12 cellular contexts compared by ENCODE assay signal in the genomic region with DNA sequence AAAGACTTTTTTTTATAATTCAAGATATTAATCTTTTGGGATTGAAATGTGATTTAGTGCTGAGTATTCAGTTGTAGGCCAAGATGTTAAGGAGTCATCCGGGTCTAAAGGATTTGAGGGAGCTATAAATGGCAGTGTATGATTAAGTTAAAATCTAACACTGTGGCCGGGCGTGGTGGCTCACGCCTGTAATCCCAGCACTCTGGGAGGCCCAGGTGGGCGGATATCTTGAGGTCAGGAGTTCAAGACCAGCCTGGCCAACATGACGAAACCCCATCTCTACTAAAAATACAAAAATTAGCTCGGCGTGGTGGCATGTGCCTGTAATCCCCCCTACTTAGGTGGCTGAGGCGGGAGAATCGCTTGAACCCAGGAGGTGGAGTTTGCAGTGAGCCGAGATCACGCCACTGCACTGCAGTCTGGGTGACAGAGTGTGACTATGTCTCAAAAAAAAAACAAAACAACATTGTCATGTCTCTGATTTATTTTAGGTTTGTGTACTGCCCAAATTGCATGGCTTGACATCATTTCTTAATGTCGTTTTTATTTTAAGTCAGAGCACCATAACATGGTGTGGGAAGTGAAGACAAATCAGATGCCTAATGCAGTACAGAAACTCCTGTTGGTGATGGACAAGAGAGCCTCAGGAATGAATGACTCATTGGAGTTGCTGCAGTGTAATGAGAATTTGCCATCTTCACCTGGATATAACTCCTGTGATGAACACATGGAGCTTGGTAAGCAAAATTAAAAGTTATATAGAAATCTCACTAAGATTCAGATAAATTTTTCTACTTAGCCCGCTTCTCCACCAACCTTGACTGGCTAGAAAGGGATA. TPM values are rescaled to one million over a fixed set of nuclear protein-coding genes. Genes with fewer than 3 reads are reported as not detected.
A peak's percentile ranks its signal among the peaks of the same experiment; 100 is the strongest.
DNase-seq lines count a peak whose midpoint lies in the region; ATAC-seq and TF ChIP-seq lines count a peak whose summit lies in the region.
"Had no signal": no experiment of that assay in that cellular context is flagged by ENCODE, and none has a peak within 500 bp of the region (broad histone marks: within the 10 kb centered on the region; RNA-seq: fewer than 3 reads in every experiment).

No MANE protein-coding gene starts in this region.

- peaks cover 43% of the 10 kb centered on the region for H3K4me1 ChIP-seq in CD8-positive, alpha-beta memory T cell (ENCODE audit: insufficient read depth, low read length)
- peaks cover 10 to 40% of the 10 kb centered on the region in 2 donors for H3K4me1 ChIP-seq in muscle layer of duodenum (ENCODE audit: control insufficient read depth in 1 of 2, insufficient read depth in 2 of 2, low read length in 2 of 2)
- H3K4me1 ChIP-seq in prostate gland (replicated peaks), result peaks cover 5% of the 10 kb centered on the region

- H3K27ac Mint-ChIP-seq in CD8-positive, alpha-beta memory T cell, result peak overlapping the region in 3 of 8 donors; percentile 26 to 67 (median 58)
- H3K27ac Mint-ChIP-seq in MCF 10A (ENCODE audit: low read depth, unreplicated experiment) (no peak overlapping the region), immature natural killer cell (no peak overlapping the region)

- 90% methylated on average over 14 of the region's 14 CpGs for WGBS in prostate gland

- no peaks in the 10 kb centered on the region for H3K9me3 ChIP-seq in CD8-positive, alpha-beta memory T cell (ENCODE audit: low read length)
- H3K9me3 ChIP-seq in muscle layer of duodenum (ENCODE audit: control insufficient read depth in 1 of 2, low read length in 2 of 2), result no peaks in the 10 kb centered on the region
- H3K9me3 ChIP-seq in prostate gland, result no peaks in the 10 kb centered on the region

- BruUV-seq in MCF 10A (replicated peaks; lab: Mats Ljungman, UMichigan), result no TSS peak

- H3K36me3 ChIP-seq in CD8-positive, alpha-beta memory T cell (ENCODE audit: insufficient read depth, low read length), result peaks cover 20% of the 10 kb centered on the region
- H3K36me3 ChIP-seq in muscle layer of duodenum (ENCODE audit: control insufficient read depth in 1 of 2, insufficient read depth in 2 of 2, low read length in 2 of 2) (peaks cover 11 to 18% of the 10 kb centered on the region in 2 donors), prostate gland (peaks cover 0 to 4% of the 10 kb centered on the region in 2 donors)

- no peak overlapping the region for H3K4me3 ChIP-seq in CD8-positive, alpha-beta memory T cell (ENCODE audit: low read length)
- H3K4me3 ChIP-seq in muscle layer of duodenum (ENCODE audit: low read depth in 1 of 2, low read length in 2 of 2), result no peak overlapping the region
- no peak overlapping the region for H3K4me3 ChIP-seq in prostate gland

- TF ChIP-seq CTCF in MCF 10A (IDR thresholded peaks at IDR 0.05; ENCODE audit: unreplicated experiment) (no peak), prostate gland (IDR thresholded peaks at IDR 0.05) (no peak)

- DNase-seq in CD8-positive, alpha-beta memory T cell, result no peak
- DNase-seq in M059J (ENCODE audit: low read depth) (peak; percentile 74), MCF 10A (ENCODE audit: unreplicated experiment) (peak; percentile 61), immature natural killer cell (no peak), prostate gland (ENCODE audit: low spot score) (no peak), mesenteric fat pad (ENCODE audit: low spot score) (no peak)
- DNase-seq: left ventricle myocardium superior; NCI-H1092; NK-92 treated with Interleukin-12 subunit alpha and Interleukin-12 subunit beta, amount 100 ng/mL, for 24 hours; T1000 had no signal

- no peaks in the 10 kb centered on the region for H3K27me3 Mint-ChIP-seq in CD8-positive, alpha-beta memory T cell
- no peaks in the 10 kb centered on the region for H3K27me3 Mint-ChIP-seq in MCF 10A (ENCODE audit: insufficient read depth, unreplicated experiment)
- H3K27me3 Mint-ChIP-seq in immature natural killer cell (ENCODE audit: low read depth in 3 of 3), result peaks cover 0 to 3% (median 0%) of the 10 kb centered on the region in 3 donors

- no peak overlapping the region for H3K27ac ChIP-seq in CD8-positive, alpha-beta memory T cell (ENCODE audit: low read depth, low read length)
- H3K27ac ChIP-seq in muscle layer of duodenum (ENCODE audit: low read length) (peak overlapping the region; percentile 4), prostate gland (no peak overlapping the region)

- H3K9me3 Mint-ChIP-seq in CD8-positive, alpha-beta memory T cell, result no peaks in the 10 kb centered on the region
- H3K9me3 Mint-ChIP-seq in MCF 10A (ENCODE audit: unreplicated experiment) (no peaks in the 10 kb centered on the region), immature natural killer cell (no peaks in the 10 kb centered on the region)

- POLR2A ChIA-PET in CD8-positive, alpha-beta memory T cell (lab: Charles Lee), result interaction anchor here (3.4 kb wide), 1 partner anchor 11 kb away, joined by 40 read pairs; a partner anchor contains a TSS
- POLR2A ChIA-PET in MCF 10A (lab: Yijun Ruan, JAX), result interaction anchor here (0.9 to 7.9 kb wide), 3 partner anchors 10 to 32 kb away, joined by 4 to 126 read pairs (median 9); a partner anchor contains a TSS

- CTCF ChIA-PET in CD8-positive, alpha-beta memory T cell (lab: Charles Lee), result interaction anchor here (1.1 kb wide), 1 partner anchor 31 kb away, joined by 5 read pairs; no protein-coding TSS in a partner anchor
- CTCF ChIA-PET in MCF 10A (lab: Yijun Ruan, JAX), result interaction anchor here (0.5 to 2.3 kb wide), 11 partner anchors 10 to 1337 kb away, joined by 3 to 14 read pairs (median 6); a partner anchor contains a TSS

- intact Hi-C loops in MCF 10A (cut with micrococcal nuclease), result no loop called here
- intact Hi-C loops in prostate gland (cut with DNase I), result no loop called here

- peak overlapping the region in 4 of 7 donors; percentile 8 to 52 (median 24) for H3K4me3 Mint-ChIP-seq in CD8-positive, alpha-beta memory T cell
- H3K4me3 Mint-ChIP-seq in MCF 10A (ENCODE audit: unreplicated experiment) (no peak overlapping the region), immature natural killer cell (no peak overlapping the region)

- peaks cover 4 to 60% (median 15%) of the 10 kb centered on the region in 3 donors for H3K36me3 Mint-ChIP-seq in CD8-positive, alpha-beta memory T cell
- H3K36me3 Mint-ChIP-seq in MCF 10A (ENCODE audit: insufficient read depth, unreplicated experiment), result peaks cover 74% of the 10 kb centered on the region
- H3K36me3 Mint-ChIP-seq in immature natural killer cell, result peaks cover 0 to 21% (median 8%) of the 10 kb centered on the region in 3 donors

- no peak for TF ChIP-seq POLR2A in prostate gland (IDR thresholded peaks at IDR 0.05)

- H3K4me1 Mint-ChIP-seq in CD8-positive, alpha-beta memory T cell, result peaks cover 60 to 79% (median 67%) of the 10 kb centered on the region in 3 donors
- peaks cover 18% of the 10 kb centered on the region for H3K4me1 Mint-ChIP-seq in MCF 10A (ENCODE audit: insufficient read depth, unreplicated experiment)
- peaks cover 42 to 63% of the 10 kb centered on the region in 2 donors for H3K4me1 Mint-ChIP-seq in immature natural killer cell

- H3K27me3 ChIP-seq in CD8-positive, alpha-beta memory T cell (ENCODE audit: insufficient read depth, low read length, poor library complexity, severe bottlenecking), result no peaks in the 10 kb centered on the region
- no peaks in the 10 kb centered on the region for H3K27me3 ChIP-seq in muscle layer of duodenum (ENCODE audit: low read depth, low read length)
- H3K27me3 ChIP-seq in prostate gland (replicated peaks; ENCODE audit: insufficient read depth), result no peaks in the 10 kb centered on the region

- no peak for ATAC-seq in GM19395 (IDR thresholded peaks at IDR 0.05; ENCODE audit: unreplicated experiment)

RNA-seq across cellular contexts. Expression of a gene that starts 10.7 kb away (rescaled TPM):
- total RNA-seq in CD8-positive, alpha-beta memory T cell, result 10 to 100 TPM; 17.2 to 17.6 TPM
- polyA plus RNA-seq in CD8-positive, alpha-beta memory T cell, result 52.3 TPM
- total RNA-seq in M059J (2014; rRNA removed; shearing (Covaris generic)), result 61.5 and 73.1 TPM in 2 replicates
- 30.2 and 37.0 TPM in 2 replicates for total RNA-seq in MCF 10A (2022)
- polyA plus RNA-seq in immature natural killer cell, result 100 to 1,000 TPM in 1 of 3 donors, 10 to 100 TPM in 2; 42.8 to 107 (median 51.9) TPM
- total RNA-seq in prostate gland, result 100 to 1,000 TPM in 1 of 2 donors, 10 to 100 TPM in 1; 91.3 to 109 TPM
- total RNA-seq in mesenteric fat pad, result 49.2 TPM

Comparison
In these comparisons a context has a peak if more than half of its experiments do, and no peak if none do; other contexts are left out.
1. DNase-seq: peak in M059J (single experiment) and MCF 10A (single experiment); none in CD8-positive, alpha-beta memory T cell (0 of 5), immature natural killer cell (0 of 3), prostate gland (single experiment) and mesenteric fat pad (single experiment).
2. H3K4me3 Mint-ChIP-seq: peak in CD8-positive, alpha-beta memory T cell (4 of 7); none in MCF 10A (single experiment) and immature natural killer cell (0 of 5).